Comparison of ENCODE assay signal across 8 cellular contexts in genomic region chr9:109010676-109011655, GRCh38. TPM values are rescaled to one million over a fixed set of nuclear protein-coding genes. Genes with fewer than 3 reads are reported as not detected.
DNase-seq lines count a peak whose midpoint lies in the region; ATAC-seq and TF ChIP-seq lines count a peak whose summit lies in the region.

No MANE protein-coding gene starts in this region.

- no peak overlapping the region for H2BK15ac ChIP-seq in mesendoderm (replicated peaks; ENCODE audit: low read depth)

- H3K79me2 ChIP-seq in osteoblast (ENCODE audit: insufficient read depth, low read length) (peaks cover 56% of the 10 kb centered on the region), mesendoderm (ENCODE audit: control insufficient read depth, insufficient read depth, low read length) (peaks cover 6% of the 10 kb centered on the region)

- no peak overlapping the region for H3K56ac ChIP-seq in mesendoderm (ENCODE audit: low read length)

- H3K79me1 ChIP-seq in mesendoderm (ENCODE audit: low read length), result peaks cover 4% of the 10 kb centered on the region

- H4K8ac ChIP-seq in mesendoderm (ENCODE audit: low read depth, low read length), result no peak overlapping the region

- no peak overlapping the region for H2AFZ ChIP-seq in osteoblast (ENCODE audit: low read length)

- H3K18ac ChIP-seq in mesendoderm (ENCODE audit: low read length), result no peak overlapping the region

- peak; percentile 38 for ATAC-seq in GM19035 (IDR thresholded peaks at IDR 0.05; ENCODE audit: unreplicated experiment)
- ATAC-seq in left lobe of liver, result no peak

- no CpG with 5 or more reads among the region's 2 CpGs for WGBS in mesendoderm (ENCODE audit: extremely low coverage, insufficient coverage, low lambda C conversion rate)

- H3K4ac ChIP-seq in mesendoderm (ENCODE audit: low read depth, low read length), result no peak overlapping the region

- no peak overlapping the region for H4K5ac ChIP-seq in mesendoderm (ENCODE audit: low read length)

- H2AK5ac ChIP-seq in mesendoderm (ENCODE audit: low read length), result no peak overlapping the region

- H2BK5ac ChIP-seq in mesendoderm (ENCODE audit: low read length), result no peak overlapping the region

- no peak overlapping the region for H3K23ac ChIP-seq in mesendoderm (ENCODE audit: low read length)

- H3K27me3 ChIP-seq in osteoblast (ENCODE audit: insufficient read depth, low read length), result no peaks in the 10 kb centered on the region
- no peaks in the 10 kb centered on the region for H3K27me3 ChIP-seq in mesendoderm (ENCODE audit: insufficient read depth, low read length, poor library complexity)

- H3K4me2 ChIP-seq in osteoblast (ENCODE audit: insufficient read depth, low read length), result peak overlapping the region; percentile 87
- no peak overlapping the region for H3K4me2 ChIP-seq in mesendoderm (ENCODE audit: low read length)

- H2BK120ac ChIP-seq in mesendoderm (ENCODE audit: low read depth, low read length), result no peak overlapping the region

- DNase-seq in AG09309 (ENCODE audit: low read depth) (no peak), HT1080 (ENCODE audit: low read depth) (peak; percentile 58), coronary artery (ENCODE audit: low spot score) (no peak), osteoblast (ENCODE audit: insufficient read length, low spot score, missing footprints) (peak; percentile 76), left lobe of liver (ENCODE audit: low spot score) (no peak), mesendoderm (no peak)
- DNase-seq in activated CD4-positive, alpha-beta T cell treated with anti-CD3 and anti-CD28 coated beads for 1 hour, result peak; percentile 47

- H3K4me3 ChIP-seq in AG09309 (ENCODE audit: control insufficient read depth, low read depth, low read length) (peak overlapping the region; percentile 81), coronary artery (peak overlapping the region; percentile 96), osteoblast (ENCODE audit: insufficient read depth, low read length) (peak overlapping the region; percentile 84), mesendoderm (ENCODE audit: low read length) (no peak overlapping the region)

- TF ChIP-seq CTCF in AG09309 (IDR thresholded peaks at IDR 0.05; ENCODE audit: control insufficient read depth, insufficient read depth, low read depth, low read length, missing control alignments) (no peak), coronary artery (IDR thresholded peaks at IDR 0.05) (no peak), osteoblast (IDR thresholded peaks at IDR 0.05; ENCODE audit: extremely low read depth, low read depth, low read length) (no peak)

- H3K9me3 ChIP-seq in osteoblast (ENCODE audit: low read depth, low read length), result no peaks in the 10 kb centered on the region

- peak overlapping the region; percentile 88 to 97 for H3K27ac ChIP-seq in coronary artery
- H3K27ac ChIP-seq in osteoblast (ENCODE audit: low read depth, low read length), result peak overlapping the region; percentile 82
- H3K27ac ChIP-seq in mesendoderm (ENCODE audit: low read depth, low read length), result no peak overlapping the region

- H4K20me1 ChIP-seq in osteoblast (ENCODE audit: insufficient read depth, low read length), result peaks cover 40% of the 10 kb centered on the region

- H3K9ac ChIP-seq in mesendoderm (ENCODE audit: low read length), result no peak overlapping the region

- H3K4me1 ChIP-seq in osteoblast (ENCODE audit: insufficient read depth, low read length) (peaks cover 34% of the 10 kb centered on the region), mesendoderm (ENCODE audit: control insufficient read depth, low read depth, low read length) (peaks cover 4% of the 10 kb centered on the region)

- H3K36me3 ChIP-seq in osteoblast (ENCODE audit: insufficient read depth, low read length) (no peaks in the 10 kb centered on the region), mesendoderm (ENCODE audit: control insufficient read depth, insufficient read depth, low read length) (no peaks in the 10 kb centered on the region)

RNA-seq across cellular contexts. Expression of gene CTNNAL1, which starts 2.3 kb away (rescaled TPM):
- total RNA-seq in HT1080 (2014; rRNA removed; shearing (Covaris generic)), result 109 and 111 TPM in 2 replicates
- polyA plus RNA-seq in HT1080 (2015; cell fraction: cytosol; rRNA removed), result 180 and 181 TPM in 2 replicates
- polyA plus RNA-seq in HT1080 (2015; cell fraction: nucleus; rRNA removed), result 84.3 and 85.8 TPM in 2 replicates
- total RNA-seq in osteoblast (99.0 and 118 TPM in 2 replicates), left lobe of liver (11.0 TPM)
- 47.0 TPM for polyA plus RNA-seq in mesendoderm (2013, experiment 1 of 2)
- polyA plus RNA-seq in mesendoderm (2013, experiment 2 of 2), result 46.8 TPM

Comparison
In these comparisons a context has a peak if more than half of its experiments do, and no peak if none do; other contexts are left out.
1. DNase-seq: peak in HT1080 (single experiment), activated CD4-positive, alpha-beta T cell treated with anti-CD3 and anti-CD28 coated beads for 1 hour (single experiment) and osteoblast (single experiment); none in AG09309 (single experiment), coronary artery (single experiment), left lobe of liver (single experiment) and mesendoderm (single experiment).